Comparison of ENCODE assay signal across 8 cellular contexts in the genomic region with DNA sequence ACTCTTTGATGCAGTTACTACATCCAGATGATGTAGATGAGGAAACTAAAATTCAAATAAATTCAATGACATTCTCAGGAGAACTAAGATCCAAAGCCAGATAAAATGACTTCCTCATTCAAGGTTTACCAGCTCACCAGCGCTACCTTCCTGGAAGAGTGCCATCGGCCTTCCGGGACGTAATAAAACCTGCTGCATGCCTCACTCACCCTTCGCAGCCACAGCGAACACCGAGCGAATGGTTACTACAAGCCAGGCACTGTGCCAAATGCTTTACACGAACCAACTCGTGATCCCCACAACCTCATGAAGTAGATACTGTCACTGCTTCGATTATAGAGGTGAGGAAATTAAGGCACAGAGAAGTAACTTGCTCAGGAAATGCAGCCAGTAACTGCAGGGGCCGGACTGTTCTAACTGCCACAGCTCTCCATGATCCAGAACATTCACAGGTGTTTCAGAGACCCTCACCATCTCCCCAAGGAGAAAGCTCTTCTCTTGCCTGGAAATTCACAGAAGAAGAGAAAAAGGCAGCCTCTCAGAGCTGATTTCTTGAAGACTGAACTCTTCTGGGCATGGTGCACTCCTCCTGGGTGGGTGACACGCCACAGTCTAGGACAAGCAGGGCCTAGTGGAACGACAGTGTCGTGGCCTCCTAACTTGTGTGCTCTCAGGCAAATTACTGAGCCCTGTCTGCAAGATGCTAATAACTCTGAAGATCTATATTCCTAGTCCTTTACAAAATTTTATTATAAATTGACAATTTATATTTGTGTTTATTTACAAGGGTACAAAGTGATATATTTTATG. TPM values are rescaled to one million over a fixed set of nuclear protein-coding genes. Genes with fewer than 3 reads are reported as not detected.
DNase-seq lines count a peak whose midpoint lies in the region; ATAC-seq and TF ChIP-seq lines count a peak whose summit lies in the region.

No MANE protein-coding gene starts in this region.

- POLR2A ChIA-PET in HEK293 (lab: Yijun Ruan, JAX), result interaction anchor here (1.0 kb wide), 1 partner anchor 143 kb away, joined by 3 read pairs; no protein-coding TSS in a partner anchor

- DNase-seq in RWPE2 (ENCODE audit: low spot score) (peak; percentile 93), body of pancreas (peak; percentile 69 to 86 (median 81)), retinal pigment epithelial cell (ENCODE audit: low read depth) (peak; percentile 88)

- no peak overlapping the region for H3K4me3 ChIP-seq in HEK293 (ENCODE audit: low read depth, low read length)
- H3K4me3 ChIP-seq in RWPE2 (ENCODE audit: severe bottlenecking), result no peak overlapping the region
- no peak overlapping the region for H3K4me3 ChIP-seq in body of pancreas
- H3K4me3 ChIP-seq in retinal pigment epithelial cell (ENCODE audit: low read length), result no peak overlapping the region

- CTCF ChIA-PET in HEK293 (lab: Yijun Ruan, JAX), result interaction anchor here (0.9 to 2.3 kb wide), 3 partner anchors 47 to 143 kb away, joined by 4 to 7 read pairs (median 6); a partner anchor contains a TSS

- H3K4me1 ChIP-seq in HEK293 (ENCODE audit: control insufficient read depth, insufficient read depth, low read length) (peaks cover 13% of the 10 kb centered on the region), RWPE2 (ENCODE audit: insufficient read depth, poor library complexity, severe bottlenecking) (peaks cover 5% of the 10 kb centered on the region), body of pancreas (peaks cover 10% of the 10 kb centered on the region)

- H3K27me3 ChIP-seq in RWPE2 (ENCODE audit: insufficient read depth, poor library complexity, severe bottlenecking) (no peaks in the 10 kb centered on the region), body of pancreas (no peaks in the 10 kb centered on the region)

- no peak for TF ChIP-seq POLR2A in body of pancreas (IDR thresholded peaks at IDR 0.05)

- H3K36me3 ChIP-seq in HEK293 (ENCODE audit: control insufficient read depth in 2 of 2, insufficient read depth in 1 of 2, low read length in 2 of 2) (no peaks in the 10 kb centered on the region; a peak in 1 of 3 replicates), RWPE2 (ENCODE audit: low read depth) (no peaks in the 10 kb centered on the region), body of pancreas (replicated peaks in 1 of 2; ENCODE audit: insufficient read depth in 1 of 2, low read depth in 2 of 2) (no peaks in the 10 kb centered on the region)

- intact Hi-C loops in body of pancreas (cut with DNase I), result no loop called here

- TF ChIP-seq CTCF in HEK293 (tag by site-specific recombination; IDR thresholded peaks at IDR 0.05) (no peak), RWPE2 (IDR thresholded peaks at IDR 0.05; ENCODE audit: poor library complexity, severe bottlenecking) (no peak), body of pancreas (IDR thresholded peaks at IDR 0.05) (no peak), retinal pigment epithelial cell (conservative IDR thresholded peaks at IDR 0.05; ENCODE audit: low read depth, low read length) (no peak)

- peak; percentile 85 for ATAC-seq in RWPE2 (ENCODE audit: low read depth)
- ATAC-seq in body of pancreas, result peak; percentile 78
- ATAC-seq in GM21526 (IDR thresholded peaks at IDR 0.05; ENCODE audit: low FRiP score, unreplicated experiment), result no peak
- no peak for ATAC-seq in HG03469 (IDR thresholded peaks at IDR 0.05; ENCODE audit: unreplicated experiment)
- ATAC-seq in GM18502 (IDR thresholded peaks at IDR 0.05; ENCODE audit: poor library complexity, unreplicated experiment), result no peak
- no peak for ATAC-seq in HG03139 (IDR thresholded peaks at IDR 0.05; ENCODE audit: unreplicated experiment)

- WGBS in body of pancreas, 2 donors, result 48 to 75% methylated on average over 15 of the region's 15 CpGs

- peak overlapping the region; percentile 32; the same call in 1 of the 2 replicates for H3K27ac ChIP-seq in HEK293 (ENCODE audit: extremely low read depth, low read depth, low read length)
- H3K27ac ChIP-seq in RWPE2 (ENCODE audit: poor library complexity, severe bottlenecking), result no peak overlapping the region
- H3K27ac ChIP-seq in body of pancreas, result peak overlapping the region in 2 of 4 donors; percentile 37 to 46

- H3K9me3 ChIP-seq in HEK293 (ENCODE audit: control insufficient read depth, insufficient read depth, low read depth, low read length) (no peaks in the 10 kb centered on the region), RWPE2 (ENCODE audit: severe bottlenecking) (no peaks in the 10 kb centered on the region), body of pancreas (no peaks in the 10 kb centered on the region)

TF ChIP-seq in HEK293, 187 proteins besides CTCF, POLR2A, EP300 and RAD21 (continues in another document):
- TF ChIP-seq KLF1 (tag by site-specific recombination; IDR thresholded peaks at IDR 0.05) (no peak), ZFP41 (tag by site-specific recombination; IDR thresholded peaks at IDR 0.05; ENCODE audit: borderline replicate concordance) (no peak), MZF1 (tag by site-specific recombination; IDR thresholded peaks at IDR 0.05; ENCODE audit: borderline replicate concordance) (peak; percentile 96), ZEB2 (tag by site-specific recombination; IDR thresholded peaks at IDR 0.05) (peak; percentile 83), ZNF311 (tag by site-specific recombination; IDR thresholded peaks at IDR 0.05; ENCODE audit: borderline replicate concordance) (no peak), ZNF266 (tag by site-specific recombination; IDR thresholded peaks at IDR 0.05; ENCODE audit: low read depth) (no peak), ZNF596 (tag by site-specific recombination; IDR thresholded peaks at IDR 0.05) (no peak), ZNF544 (tag by site-specific recombination; IDR thresholded peaks at IDR 0.05) (no peak), MYNN (tag by site-specific recombination; IDR thresholded peaks at IDR 0.05; ENCODE audit: borderline replicate concordance) (no peak), ZNF777 (tag by site-specific recombination; IDR thresholded peaks at IDR 0.05; ENCODE audit: borderline replicate concordance) (no peak), IKZF3 (tag by site-specific recombination; IDR thresholded peaks at IDR 0.05) (no peak), ZBTB17 (tag by site-specific recombination; IDR thresholded peaks at IDR 0.05) (peak; percentile 99), HOXD13 (CRISPR knock-in tag; IDR thresholded peaks at IDR 0.05; ENCODE audit: borderline replicate concordance) (no peak), GFI1B (tag by site-specific recombination; IDR thresholded peaks at IDR 0.05) (no peak), GLIS1 (tag by site-specific recombination; IDR thresholded peaks at IDR 0.05) (no peak), ZNF571 (tag by site-specific recombination; IDR thresholded peaks at IDR 0.05) (no peak), ZNF223 (tag by site-specific recombination; IDR thresholded peaks at IDR 0.05) (peak; percentile 34; the same call in 1 of the 2 replicates), FEZF1 (tag by site-specific recombination; IDR thresholded peaks at IDR 0.05) (peak; percentile 74), ZNF830 (tag by site-specific recombination; IDR thresholded peaks at IDR 0.05; ENCODE audit: low read depth) (no peak), ZNF433 (tag by site-specific recombination; IDR thresholded peaks at IDR 0.05; ENCODE audit: low read depth) (no peak), SP3 (tag by site-specific recombination; IDR thresholded peaks at IDR 0.05) (no peak), ZNF121 (tag by site-specific recombination; IDR thresholded peaks at IDR 0.05) (no peak), KLF10 (tag by site-specific recombination; IDR thresholded peaks at IDR 0.05) (0 out of 2 replicates have a peak, but pooled peaks have one; percentile 20), ZNF561 (tag by site-specific recombination; IDR thresholded peaks at IDR 0.05; ENCODE audit: borderline replicate concordance) (0 out of 2 replicates have a peak, but pooled peaks have one; percentile 28)
- TF ChIP-seq, protein P1, sequence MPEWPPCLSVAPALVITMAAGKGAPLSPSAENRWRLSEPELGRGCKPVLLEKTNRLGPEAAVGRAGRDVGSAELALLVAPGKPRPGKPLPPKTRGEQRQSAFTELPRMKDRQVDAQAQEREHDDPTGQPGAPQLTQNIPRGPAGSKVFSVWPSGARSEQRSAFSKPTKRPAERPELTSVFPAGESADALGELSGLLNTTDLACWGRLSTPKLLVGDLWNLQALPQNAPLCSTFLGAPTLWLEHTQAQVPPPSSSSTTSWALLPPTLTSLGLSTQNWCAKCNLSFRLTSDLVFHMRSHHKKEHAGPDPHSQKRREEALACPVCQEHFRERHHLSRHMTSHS (tag by site-specific recombination; IDR thresholded peaks at IDR 0.05), result no peak
- TF ChIP-seq, protein P2, sequence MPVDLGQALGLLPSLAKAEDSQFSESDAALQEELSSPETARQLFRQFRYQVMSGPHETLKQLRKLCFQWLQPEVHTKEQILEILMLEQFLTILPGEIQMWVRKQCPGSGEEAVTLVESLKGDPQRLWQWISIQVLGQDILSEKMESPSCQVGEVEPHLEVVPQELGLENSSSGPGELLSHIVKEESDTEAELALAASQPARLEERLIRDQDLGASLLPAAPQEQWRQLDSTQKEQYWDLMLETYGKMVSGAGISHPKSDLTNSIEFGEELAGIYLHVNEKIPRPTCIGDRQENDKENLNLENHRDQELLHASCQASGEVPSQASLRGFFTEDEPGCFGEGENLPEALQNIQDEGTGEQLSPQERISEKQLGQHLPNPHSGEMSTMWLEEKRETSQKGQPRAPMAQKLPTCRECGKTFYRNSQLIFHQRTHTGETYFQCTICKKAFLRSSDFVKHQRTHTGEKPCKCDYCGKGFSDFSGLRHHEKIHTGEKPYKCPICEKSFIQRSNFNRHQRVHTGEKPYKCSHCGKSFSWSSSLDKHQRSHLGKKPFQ (tag by site-specific recombination; IDR thresholded peaks at IDR 0.05), result 0 out of 2 replicates have a peak, but pooled peaks have one; percentile 18
- TF ChIP-seq, protein P3, sequence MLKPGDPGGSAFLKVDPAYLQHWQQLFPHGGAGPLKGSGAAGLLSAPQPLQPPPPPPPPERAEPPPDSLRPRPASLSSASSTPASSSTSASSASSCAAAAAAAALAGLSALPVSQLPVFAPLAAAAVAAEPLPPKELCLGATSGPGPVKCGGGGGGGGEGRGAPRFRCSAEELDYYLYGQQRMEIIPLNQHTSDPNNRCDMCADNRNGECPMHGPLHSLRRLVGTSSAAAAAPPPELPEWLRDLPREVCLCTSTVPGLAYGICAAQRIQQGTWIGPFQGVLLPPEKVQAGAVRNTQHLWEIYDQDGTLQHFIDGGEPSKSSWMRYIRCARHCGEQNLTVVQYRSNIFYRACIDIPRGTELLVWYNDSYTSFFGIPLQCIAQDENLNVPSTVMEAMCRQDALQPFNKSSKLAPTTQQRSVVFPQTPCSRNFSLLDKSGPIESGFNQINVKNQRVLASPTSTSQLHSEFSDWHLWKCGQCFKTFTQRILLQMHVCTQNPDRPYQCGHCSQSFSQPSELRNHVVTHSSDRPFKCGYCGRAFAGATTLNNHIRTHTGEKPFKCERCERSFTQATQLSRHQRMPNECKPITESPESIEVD (tag by site-specific recombination; IDR thresholded peaks at IDR 0.05), result peak; percentile 30; the same call in 1 of the 2 replicates

RNA-seq across cellular contexts. Expression of a gene that starts 46.8 kb away (rescaled TPM):
- 10 to 100 TPM in 1 of 2 donors, 1 to 10 TPM in 1; 9.6 to 18.1 TPM for total RNA-seq in body of pancreas

RNA-seq across cellular contexts. Expression of a gene that starts 59.8 kb away (rescaled TPM):
- 10 to 100 TPM; 17.1 to 36.3 TPM for total RNA-seq in body of pancreas

Comparison
In these comparisons a context has a peak if more than half of its experiments do, and no peak if none do; other contexts are left out.
1. ATAC-seq: peak in RWPE2 (single experiment) and body of pancreas (single experiment); none in GM21526 (single experiment), HG03469 (single experiment), GM18502 (single experiment) and HG03139 (single experiment).
2. Peak in every context shown above with its lines, with median percentiles within 50 percentile points of each other: DNase-seq.